In the genomic region with DNA sequence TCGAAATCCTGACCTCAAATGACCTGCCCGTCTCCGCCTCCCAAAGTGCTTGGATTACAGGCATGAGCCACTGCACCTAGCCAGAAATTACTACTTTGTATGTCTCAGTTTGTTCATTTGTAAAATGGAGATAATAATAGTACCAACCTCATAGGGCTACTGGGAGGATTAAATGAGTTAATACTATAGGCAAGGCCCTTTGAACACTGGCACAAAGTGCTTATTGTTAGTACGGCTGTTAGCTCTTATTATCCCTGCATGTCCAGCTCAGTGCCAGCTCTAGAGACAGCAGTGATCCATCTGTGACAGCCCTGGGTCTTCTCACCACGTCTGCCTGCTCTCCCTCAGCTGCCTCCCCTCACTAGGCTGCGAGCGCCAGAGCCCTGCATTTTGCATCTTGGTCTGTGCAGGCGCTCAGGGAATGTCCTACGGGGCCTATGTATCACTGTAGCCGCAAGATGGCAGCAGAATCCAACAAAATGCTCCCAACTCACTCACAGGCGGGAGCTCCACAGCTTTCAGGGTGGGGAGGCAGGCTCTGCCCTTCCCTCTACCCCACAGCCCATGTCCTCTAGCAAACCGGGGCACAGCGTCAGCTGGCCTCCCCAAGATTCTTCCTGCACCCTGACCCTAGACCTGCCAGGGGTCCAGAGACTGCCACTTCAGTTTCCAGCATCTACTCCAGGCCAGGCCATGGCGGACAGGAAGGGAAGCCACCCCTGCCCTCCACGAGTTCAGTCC, we compare ENCODE assay signal across 8 cellular contexts. TPM values are rescaled to one million over a fixed set of nuclear protein-coding genes. Genes with fewer than 3 reads are reported as not detected.
A peak's percentile ranks its signal among the peaks of the same experiment; 100 is the strongest.
DNase-seq lines count a peak whose midpoint lies in the region; ATAC-seq and TF ChIP-seq lines count a peak whose summit lies in the region.

No MANE protein-coding gene starts in this region.

- H3K27me3 Mint-ChIP-seq in activated T-helper 1 cell treated with anti-CD3 and anti-CD28 coated beads, Interleukin-12 subunit alpha, Interleukin-12 subunit beta, Interleukin-2, Interleukin-4 antibody, amounts not matched to agents 30 ng/mL and 10 ng/mL and 1 ng/mL, durations not matched to agents 14 hours and 24 hours and 36 hours (ENCODE audit: insufficient read depth), result peaks cover 3% of the 10 kb centered on the region

- no peaks in the 10 kb centered on the region for H3K36me3 Mint-ChIP-seq in activated T-helper 1 cell treated with anti-CD3 and anti-CD28 coated beads, Interleukin-12 subunit alpha, Interleukin-12 subunit beta, Interleukin-2, Interleukin-4 antibody, amounts not matched to agents 30 ng/mL and 10 ng/mL and 1 ng/mL, durations not matched to agents 14 hours and 24 hours and 36 hours (ENCODE audit: low read depth)

- H3K27ac ChIP-seq in Peyer's patch (no peak overlapping the region), tibial artery (no peak overlapping the region)

- H3K4me1 ChIP-seq in Peyer's patch (peaks cover 0 to 13% (median 2%) of the 10 kb centered on the region in 4 donors), tibial artery (peaks cover 0 to 5% (median 0%) of the 10 kb centered on the region in 4 donors)

- no peak overlapping the region for H3K27ac Mint-ChIP-seq in activated T-helper 1 cell treated with anti-CD3 and anti-CD28 coated beads, Interleukin-12 subunit alpha, Interleukin-12 subunit beta, Interleukin-2, Interleukin-4 antibody, amounts not matched to agents 30 ng/mL and 10 ng/mL and 1 ng/mL, durations not matched to agents 14 hours and 24 hours and 36 hours

- H3K4me3 ChIP-seq in Peyer's patch (no peak overlapping the region), tibial artery (no peak overlapping the region)

- peak; percentile 86 for DNase-seq in EH (ENCODE audit: low read depth)
- peak; percentile 91 for DNase-seq in HuH-7 (ENCODE audit: low spot score)
- DNase-seq in Peyer's patch, result peak; percentile 71 to 93 (median 77)
- peak; percentile 71 for DNase-seq in activated T-helper 1 cell treated with anti-CD3 and anti-CD28 coated beads, Interleukin-12 subunit alpha, Interleukin-12 subunit beta, Interleukin-2, Interleukin-4 antibody, amounts not matched to agents 30 ng/mL and 10 ng/mL and 1 ng/mL, durations not matched to agents 14 hours and 24 hours and 36 hours (ENCODE audit: low spot score)
- DNase-seq in fibroblast of the conjunctiva (ENCODE audit: low read depth), result peak; percentile 65
- DNase-seq in nucleus accumbens (lab: John Stamatoyannopoulos, UW), result peak; percentile 3 to 93 (median 71)
- peak; percentile 79 to 87 for DNase-seq in tibial artery

- no peak overlapping the region for H3K4me3 Mint-ChIP-seq in activated T-helper 1 cell treated with anti-CD3 and anti-CD28 coated beads, Interleukin-12 subunit alpha, Interleukin-12 subunit beta, Interleukin-2, Interleukin-4 antibody, amounts not matched to agents 30 ng/mL and 10 ng/mL and 1 ng/mL, durations not matched to agents 14 hours and 24 hours and 36 hours

- H3K9me3 Mint-ChIP-seq in activated T-helper 1 cell treated with anti-CD3 and anti-CD28 coated beads, Interleukin-12 subunit alpha, Interleukin-12 subunit beta, Interleukin-2, Interleukin-4 antibody, amounts not matched to agents 30 ng/mL and 10 ng/mL and 1 ng/mL, durations not matched to agents 14 hours and 24 hours and 36 hours, result no peaks in the 10 kb centered on the region

- ATAC-seq in GM21529 (IDR thresholded peaks at IDR 0.05; ENCODE audit: unreplicated experiment), result peak; percentile 94

- intact Hi-C loops in activated T-helper 1 cell treated with anti-CD3 and anti-CD28 coated beads, Interleukin-12 subunit alpha, Interleukin-12 subunit beta, Interleukin-2, Interleukin-4 antibody, amounts not matched to agents 30 ng/mL and 10 ng/mL and 1 ng/mL, durations not matched to agents 14 hours and 24 hours and 36 hours (cut with micrococcal nuclease), result loop anchor here (1.0 to 2.0 kb wide), 6 partner anchors 82 to 1119 kb away; partner anchors contain the start of gene ATP6V1G1
- intact Hi-C loops in tibial artery (cut with DNase I; ENCODE audit: low total_unique reads), result loop anchor here (2.0 to 10.0 kb wide), 3 partner anchors 99 to 247 kb away; partner anchors contain the start of genes ATP6V1G1 and WHRN

- H3K9me3 ChIP-seq in Peyer's patch (no peaks in the 10 kb centered on the region), tibial artery (no peaks in the 10 kb centered on the region)

- H3K27me3 ChIP-seq in Peyer's patch (no peaks in the 10 kb centered on the region), tibial artery (no peaks in the 10 kb centered on the region)

- peak; percentile 53 to 88 (median 84) for TF ChIP-seq CTCF in Peyer's patch (IDR thresholded peaks at IDR 0.05)
- peak; percentile 80 to 88 for TF ChIP-seq CTCF in tibial artery (IDR thresholded peaks at IDR 0.05)

- no peak for TF ChIP-seq POLR2A in Peyer's patch (IDR thresholded peaks at IDR 0.05)

- H3K4me1 Mint-ChIP-seq in activated T-helper 1 cell treated with anti-CD3 and anti-CD28 coated beads, Interleukin-12 subunit alpha, Interleukin-12 subunit beta, Interleukin-2, Interleukin-4 antibody, amounts not matched to agents 30 ng/mL and 10 ng/mL and 1 ng/mL, durations not matched to agents 14 hours and 24 hours and 36 hours (ENCODE audit: low read depth), result peaks cover 6% of the 10 kb centered on the region

- H3K36me3 ChIP-seq in Peyer's patch, result no peaks in the 10 kb centered on the region
- H3K36me3 ChIP-seq in tibial artery, result peaks cover 0 to 13% (median 0%) of the 10 kb centered on the region in 3 donors

RNA-seq across cellular contexts. Expression of gene AKNA, which starts 17.7 kb away (rescaled TPM):
- total RNA-seq in Peyer's patch, result 100 to 1,000 TPM in 1 of 4 donors, 10 to 100 TPM in 3; 41.7 to 174 (median 75.0) TPM
- 178 and 182 TPM in 2 replicates for total RNA-seq in activated T-helper 1 cell treated with anti-CD3 and anti-CD28 coated beads, Interleukin-12 subunit alpha, Interleukin-12 subunit beta, Interleukin-2, Interleukin-4 antibody, amounts not matched to agents 30 ng/mL and 10 ng/mL and 1 ng/mL, durations not matched to agents 14 hours and 24 hours and 36 hours
